ENCODE assay signal across 22 cellular contexts in the genomic region with DNA sequence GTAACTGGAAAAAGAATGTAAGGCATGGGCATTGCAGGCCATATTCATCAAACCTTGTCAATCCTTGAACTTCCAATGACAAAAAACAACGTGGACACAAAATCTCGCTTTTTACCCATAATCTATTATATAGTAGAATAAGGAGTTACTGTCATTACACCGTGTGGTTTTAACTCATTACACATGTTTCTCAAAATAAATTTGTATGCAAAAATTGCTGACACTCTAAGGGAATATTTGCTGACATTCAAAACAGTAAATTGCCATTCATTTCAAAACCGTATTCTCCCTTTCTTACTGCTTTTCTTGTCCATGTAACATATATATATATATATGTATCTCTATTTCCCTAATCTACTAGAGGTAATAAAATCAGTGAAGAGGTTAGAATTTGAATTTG. TPM values are rescaled to one million over a fixed set of nuclear protein-coding genes. Genes with fewer than 3 reads are reported as not detected.
DNase-seq lines count a peak whose midpoint lies in the region; ATAC-seq, FAIRE-seq and TF ChIP-seq lines count a peak whose summit lies in the region.
"Had no signal": no experiment of that assay in that cellular context is flagged by ENCODE, and none has a peak within 500 bp of the region (broad histone marks: within the 10 kb centered on the region; RNA-seq: fewer than 3 reads in every experiment).

No MANE protein-coding gene starts in this region.

- H4K20me1 ChIP-seq in HepG2 (ENCODE audit: insufficient read depth, low read length) = no peaks in the 10 kb centered on the region
- H4K20me1 ChIP-seq in GM12878 (ENCODE audit: control insufficient read depth, insufficient read depth) = no peaks in the 10 kb centered on the region

- FAIRE-seq in HepG2 (lab: Jason Lieb, UNC) = no peak
- FAIRE-seq in GM12878 (lab: Jason Lieb, UNC) = no peak
- FAIRE-seq: A549, G401.6, GM12891, GM18507, H1 had no signal

- H3K79me2 ChIP-seq in HepG2 (ENCODE audit: insufficient read depth, low read length) (no peaks in the 10 kb centered on the region), GM12878 (ENCODE audit: control insufficient read depth, insufficient read depth, low read length) (no peaks in the 10 kb centered on the region)

- CTCF ChIA-PET in HepG2 (lab: Yijun Ruan, JAX; ENCODE audit: low intra/inter-chr PET ratio, low total read pairs) = no interaction called here
- CTCF ChIA-PET in GM12878 (lab: Yijun Ruan, JAX) = interaction anchor here (1.5 to 2.3 kb wide), 2 partner anchors 10 to 28 kb away, joined by 4 to 8 read pairs; no protein-coding TSS in a partner anchor

- H3K4me2 ChIP-seq in HepG2 (ENCODE audit: low read depth, low read length) (no peak overlapping the region), GM12878 (ENCODE audit: control insufficient read depth, insufficient read depth) (no peak overlapping the region)
- H3K4me2 ChIP-seq: A549 had no signal

- H3K9me3 ChIP-seq in HepG2 (ENCODE audit: low read length) = no peaks in the 10 kb centered on the region
- no peaks in the 10 kb centered on the region for H3K9me3 ChIP-seq in right lobe of liver
- no peaks in the 10 kb centered on the region for H3K9me3 ChIP-seq in GM12878 (replicated peaks; ENCODE audit: control insufficient read depth, insufficient read depth, low read length)
- H3K9me3 ChIP-seq in suprapubic skin = no peaks in the 10 kb centered on the region
- H3K9me3 ChIP-seq: A549 had no signal

- DNase-seq in HepG2 (ENCODE audit: low spot score) (no peak), right lobe of liver (no peak), GM12878 (ENCODE audit: low read depth, low spot score) (no peak), suprapubic skin (ENCODE audit: low spot score in 2 of 2) (no peak), AG08395 (ENCODE audit: low spot score) (no peak), DMS 273 (lab: John Stamatoyannopoulos, UW; ENCODE audit: unreplicated experiment) (no peak)
- DNase-seq: 8988T; ACHN; C1 segment of cervical spinal cord; Calu3; CD4-positive, alpha-beta memory T cell; COR-L47; DMS153; DND-41; GM23248; H7; HCEC 1CT had no signal

- SMC1A ChIA-PET in GM12878 (lab: Charles Lee; ENCODE audit: uncharacterized antibody, unreplicated experiment) = interaction anchor here (1.6 kb wide), 1 partner anchor 10 kb away, joined by 7 read pairs; no protein-coding TSS in a partner anchor

- 97% methylated on average over 4 of the region's 4 CpGs for WGBS in HepG2 (ENCODE audit: low lambda C conversion rate)
- 90% methylated on average over 4 of the region's 4 CpGs for WGBS in right lobe of liver (ENCODE audit: insufficient coverage, low coverage, low lambda C conversion rate, missing lambda C conversion rate)
- 0% methylated on average over 4 of the region's 4 CpGs for WGBS in GM12878 (ENCODE audit: insufficient coverage, insufficient replicate concordance, low lambda C conversion rate, missing lambda C conversion rate)
- 73% methylated on average over 4 of the region's 4 CpGs for WGBS in suprapubic skin

- RAD21 ChIA-PET in GM12878 (lab: Charles Lee; ENCODE audit: unreplicated experiment) = no interaction called here

- H3K4me3 ChIP-seq in HepG2 (replicated peaks in 1 of 3; ENCODE audit: insufficient read depth in 1 of 3, low read depth in 2 of 3, low read length in 3 of 3) (no peak overlapping the region), right lobe of liver (no peak overlapping the region), GM12878 (no peak overlapping the region), suprapubic skin (no peak overlapping the region)
- H3K4me3 ChIP-seq: A549, GM23248 had no signal

- POLR2A ChIA-PET in HepG2 (lab: Yijun Ruan, JAX) (interaction anchor here (1.0 to 2.4 kb wide), 2 partner anchors 32 to 160 kb away, joined by 3 to 8 read pairs; no protein-coding TSS in a partner anchor), GM12878 (lab: Charles Lee) (no interaction called here)

- no peak overlapping the region for H3K27ac ChIP-seq in HepG2 (ENCODE audit: extremely low read length, insufficient read depth, low read length)
- no peak overlapping the region for H3K27ac ChIP-seq in right lobe of liver
- H3K27ac ChIP-seq in GM12878 (ENCODE audit: control insufficient read depth, insufficient read depth) = no peak overlapping the region
- peak overlapping the region; percentile 42 for H3K27ac ChIP-seq in suprapubic skin
- H3K27ac ChIP-seq: A549, GM23248 had no signal

- TF ChIP-seq CTCF in HepG2 (CRISPR knock-in tag; IDR thresholded peaks at IDR 0.05) (no peak), right lobe of liver (IDR thresholded peaks at IDR 0.05) (no peak), GM12878 (IDR thresholded peaks at IDR 0.05 in 2 of 3, conservative IDR thresholded peaks at IDR 0.05 in 1 of 3; ENCODE audit: control insufficient read depth in 2 of 3, extremely low read depth in 1 of 3, insufficient read depth in 1 of 3, low read depth in 3 of 3, low read length in 3 of 3) (no peak), suprapubic skin (IDR thresholded peaks at IDR 0.05) (no peak)

- TF ChIP-seq POLR2A in HepG2 (IDR thresholded peaks at IDR 0.05; ENCODE audit: insufficient read depth in 1 of 2, low read depth in 2 of 2, low read length in 2 of 2) (no peak), right lobe of liver (IDR thresholded peaks at IDR 0.05) (no peak), GM12878 (IDR thresholded peaks at IDR 0.05; ENCODE audit: low read depth, low read length) (no peak), suprapubic skin (IDR thresholded peaks at IDR 0.05) (no peak)

- intact Hi-C loops in HepG2 (cut with micrococcal nuclease; ENCODE audit: unreplicated experiment) (no loop called here), right lobe of liver (cut with DNase I) (no loop called here), GM12878 (cut with micrococcal nuclease; ENCODE audit: unreplicated experiment) (no loop called here)

- TF ChIP-seq EP300 in HepG2 (IDR thresholded peaks at IDR 0.05; ENCODE audit: low read depth in 2 of 2, low read length in 2 of 2) (no peak), HepG2 (CRISPR knock-in tag; IDR thresholded peaks at IDR 0.05; ENCODE audit: borderline replicate concordance) (no peak), GM12878 (IDR thresholded peaks at IDR 0.05; ENCODE audit: borderline replicate concordance in 1 of 2, control insufficient read depth in 1 of 2, low read depth in 2 of 2, low read length in 2 of 2) (no peak), suprapubic skin (IDR thresholded peaks at IDR 0.05) (no peak)

- H3K9ac ChIP-seq in HepG2 (ENCODE audit: insufficient read depth, low read depth, low read length) (no peak overlapping the region), GM12878 (ENCODE audit: control insufficient read depth, insufficient read depth, low read length) (no peak overlapping the region)
- H3K9ac ChIP-seq: GM23248 had no signal

- peaks cover 50% of the 10 kb centered on the region for H3K4me1 ChIP-seq in HepG2 (ENCODE audit: insufficient read depth, low read length)
- H3K4me1 ChIP-seq in right lobe of liver = peaks cover 0 to 22% (median 11%) of the 10 kb centered on the region in 4 donors
- H3K4me1 ChIP-seq in GM12878 (ENCODE audit: control insufficient read depth, insufficient read depth, low read length) = no peaks in the 10 kb centered on the region
- peaks cover 18% of the 10 kb centered on the region for H3K4me1 ChIP-seq in suprapubic skin

- no peaks in the 10 kb centered on the region for H3K36me3 ChIP-seq in HepG2 (replicated peaks in 1 of 2; ENCODE audit: control insufficient read depth in 1 of 2, insufficient read depth in 2 of 2, low read length in 2 of 2)
- no peaks in the 10 kb centered on the region for H3K36me3 ChIP-seq in right lobe of liver
- no peaks in the 10 kb centered on the region for H3K36me3 ChIP-seq in GM12878 (ENCODE audit: control insufficient read depth in 2 of 2, insufficient read depth in 2 of 2, low read length in 1 of 2)
- no peaks in the 10 kb centered on the region for H3K36me3 ChIP-seq in suprapubic skin

- TF ChIP-seq RAD21 in HepG2 (CRISPR knock-in tag; IDR thresholded peaks at IDR 0.05) = no peak
- no peak for TF ChIP-seq RAD21 in GM12878 (IDR thresholded peaks at IDR 0.05; ENCODE audit: insufficient read depth, low read depth, low read length)

- in situ Hi-C loops in HepG2 (cut with HindIII; ENCODE audit: extremely low pct_ligation_motif_present, low pct_unique_long_range_greater_than_20kb) = no loop called here
- in situ Hi-C loops in GM12878 (cut with MboI) = no loop called here

- H2AFZ ChIP-seq in HepG2 (ENCODE audit: low read length) (no peak overlapping the region), GM12878 (ENCODE audit: control insufficient read depth, low read depth, low read length) (no peak overlapping the region)
- H2AFZ ChIP-seq: GM23248 had no signal

- ATAC-seq in HepG2 (no peak), right lobe of liver (no peak), GM12878 (peak; percentile 77)
- ATAC-seq: A549 had no signal

- H3K27me3 ChIP-seq in HepG2 (ENCODE audit: control insufficient read depth in 1 of 2, insufficient read depth in 2 of 2, low read length in 2 of 2) (no peaks in the 10 kb centered on the region), right lobe of liver (no peaks in the 10 kb centered on the region), GM12878 (replicated peaks in 1 of 2; ENCODE audit: control insufficient read depth in 2 of 2, insufficient read depth in 2 of 2, low read length in 1 of 2) (peaks cover 0 to 3% of the 10 kb centered on the region in 2 experiments; a peak in 1 of 4 replicates), suprapubic skin (no peaks in the 10 kb centered on the region)

- BruUV-seq in HepG2 (replicated peaks; lab: Mats Ljungman, UMichigan) (no TSS peak), GM12878 (replicated peaks; lab: Mats Ljungman, UMichigan) (no TSS peak)

RNA-seq across cellular contexts. Expression of gene CDON, which starts 33.4 kb away (rescaled TPM):
- total RNA-seq in HepG2 (2016; rRNA removed; fragmentation: Illumina TruSeq; extraction: Trizol) (8.4 and 12.8 TPM in 2 replicates), right lobe of liver (1 to 10 TPM; 1.8 to 4.1 (median 3.3) TPM), GM12878 (2014; rRNA removed) (0.23 and 0.38 TPM in 2 replicates), GM12878 (2014; rRNA removed; fragmentation: Illumina TruSeq; extraction: Trizol) (0.28 and 0.45 TPM in 2 replicates), GM12878 (2021) (0.21 and 0.46 TPM in 2 replicates), suprapubic skin (10 to 100 TPM; 27.6 to 67.4 (median 43.1) TPM)
- total RNA-seq in HepG2 (2016; cell fraction: cytosol; rRNA removed; fragmentation: Illumina TruSeq; extraction: Trizol; ENCODE audit: low read depth) = 5.5 and 5.6 TPM in 2 replicates
- 7.2 and 12.2 TPM in 2 replicates for total RNA-seq in HepG2 (2016; cell fraction: insoluble cytoplasmic fraction; rRNA removed; fragmentation: Illumina TruSeq; extraction: Trizol)
- total RNA-seq in HepG2 (2016; cell fraction: membrane; rRNA removed; fragmentation: Illumina TruSeq; extraction: Trizol) = 8.7 and 10.6 TPM in 2 replicates
- total RNA-seq in HepG2 (2016; cell fraction: nucleus; rRNA removed; fragmentation: Illumina TruSeq; extraction: Trizol) = 19.7 and 22.7 TPM in 2 replicates
- polyA plus RNA-seq in HepG2 (2011; rRNA removed) (7.4 and 9.6 TPM in 2 replicates), GM12878 (2011; rRNA removed) (3.2 and 4.2 TPM in 2 replicates), GM12878 (2014; fragmentation: Illumina TruSeq; extraction: Trizol) (0.40 and 0.79 TPM in 2 replicates), GM12878 (2014; fragmentation: Nextera tagmentation; extraction: Ambion mirVana) (under 1 TPM; 0.07 to 0.21 TPM), GM12878 (2014; rRNA removed) (0.27 and 0.31 TPM in 2 replicates), GM12878 (2016; fragmentation: Nextera tagmentation; extraction: Ambion mirVana) (under 1 TPM; 0.32 to 0.83 TPM)
- 5.5 and 6.9 TPM in 2 replicates for polyA plus RNA-seq in HepG2 (2011; cell fraction: cytosol; rRNA removed)
- polyA plus RNA-seq in HepG2 (2011; cell fraction: nucleus; rRNA removed) = 10.3 and 11.2 TPM in 2 replicates
- 9.3 and 10.1 TPM in 2 replicates for polyA plus RNA-seq in HepG2 (2012)
- 0.72 and 1.7 TPM in 2 replicates for polyA plus RNA-seq in HepG2 (2016; cell fraction: cytosol; fragmentation: Illumina TruSeq; extraction: Trizol; ENCODE audit: low read depth)
- polyA plus RNA-seq in HepG2 (2016; cell fraction: insoluble cytoplasmic fraction; fragmentation: Illumina TruSeq; extraction: Trizol; ENCODE audit: low read depth) = 3.3 and 4.5 TPM in 2 replicates
- polyA plus RNA-seq in HepG2 (2016; cell fraction: membrane; fragmentation: Illumina TruSeq; extraction: Trizol; ENCODE audit: low read depth) = 1.6 and 1.9 TPM in 2 replicates
- polyA plus RNA-seq in HepG2 (2016; cell fraction: nucleus; fragmentation: Illumina TruSeq; extraction: Trizol; ENCODE audit: insufficient read depth, low read depth) = 15.3 and 16.2 TPM in 2 replicates
- 12.8 and 28.4 TPM in 2 replicates for polyA minus RNA-seq in HepG2 (2011; rRNA and poly(A)+ RNA removed; ENCODE audit: low replicate concordance)
- 14.0 and 17.1 TPM in 2 replicates for polyA minus RNA-seq in HepG2 (2011; cell fraction: cytosol; rRNA and poly(A)+ RNA removed)
- polyA minus RNA-seq in HepG2 (2011; cell fraction: nucleus; rRNA and poly(A)+ RNA removed) = 27.6 and 31.0 TPM in 2 replicates
- total RNA-seq in GM12878 (2013; cell fraction: nucleolus; rRNA removed) = 13.1 and 16.6 TPM in 2 replicates
- polyA plus RNA-seq in GM12878 (2011; ENCODE audit: low read depth) = 0.54 TPM
- 2.7 and 3.9 TPM in 2 replicates for polyA plus RNA-seq in GM12878 (2011; cell fraction: cytosol; rRNA removed)
- 5.4 and 6.3 TPM in 2 replicates for polyA plus RNA-seq in GM12878 (2011; cell fraction: nucleus; rRNA removed)
- polyA plus RNA-seq in GM12878 (2012) = 0.23 and 0.87 TPM in 2 replicates
- polyA minus RNA-seq in GM12878 (2011; rRNA and poly(A)+ RNA removed) = 11.7 and 14.4 TPM in 2 replicates
- 2.8 and 4.3 TPM in 2 replicates for polyA minus RNA-seq in GM12878 (2011; cell fraction: cytosol; rRNA and poly(A)+ RNA removed)
- 6.9 and 11.3 TPM in 2 replicates for polyA minus RNA-seq in GM12878 (2011; cell fraction: nucleus; rRNA and poly(A)+ RNA removed)

Comparison
In these comparisons a context has a peak if more than half of its experiments do, and no peak if none do; other contexts are left out.
1. Of the 75 proteins assayed by ChIP-seq in both HepG2 and GM12878: peak only in HepG2: none; only in GM12878: ATF2, JUNB and NFIC; in both: none; in neither: 72.